In genomic region chr14:49982082-49982481, GRCh38 we compare ENCODE assay signal across 13 cellular contexts.
DNase-seq lines count a peak whose midpoint lies in the region; ATAC-seq and TF ChIP-seq lines count a peak whose summit lies in the region.
"Had no signal": no experiment of that assay in that cellular context is flagged by ENCODE, and none has a peak within 500 bp of the region (broad histone marks: within the 10 kb centered on the region; RNA-seq: fewer than 3 reads in every experiment).

No MANE protein-coding gene starts in this region.

- no peaks in the 10 kb centered on the region for H3K27me3 Mint-ChIP-seq in MCF 10A (ENCODE audit: insufficient read depth, unreplicated experiment)
- no peaks in the 10 kb centered on the region for H3K27me3 Mint-ChIP-seq in central memory CD8-positive, alpha-beta T cell

- no peak overlapping the region for H3K4me3 Mint-ChIP-seq in MCF 10A (ENCODE audit: unreplicated experiment)
- H3K4me3 Mint-ChIP-seq in central memory CD8-positive, alpha-beta T cell = no peak overlapping the region

- no peak for TF ChIP-seq POLR2A in breast epithelium (IDR thresholded peaks at IDR 0.05)

- CTCF ChIA-PET in MCF 10A (lab: Yijun Ruan, JAX) = no interaction called here

- H3K4me3 ChIP-seq in breast epithelium (peak overlapping the region in 2 of 3 donors; percentile 12 to 29), upper lobe of right lung (peak overlapping the region; percentile 22)
- H3K4me3 ChIP-seq: transverse colon had no signal

- BruUV-seq in MCF 10A (replicated peaks; lab: Mats Ljungman, UMichigan) = no TSS peak

- no peaks in the 10 kb centered on the region for H3K27me3 ChIP-seq in breast epithelium
- no peaks in the 10 kb centered on the region for H3K27me3 ChIP-seq in upper lobe of right lung
- H3K27me3 ChIP-seq: transverse colon had no signal

- TF ChIP-seq CTCF in breast epithelium (IDR thresholded peaks at IDR 0.05) = no peak
- no peak for TF ChIP-seq CTCF in MCF 10A (IDR thresholded peaks at IDR 0.05; ENCODE audit: unreplicated experiment)
- TF ChIP-seq CTCF in upper lobe of right lung (IDR thresholded peaks at IDR 0.05) = no peak

- no peak overlapping the region for H3K27ac Mint-ChIP-seq in MCF 10A (ENCODE audit: low read depth, unreplicated experiment)
- H3K27ac Mint-ChIP-seq in central memory CD8-positive, alpha-beta T cell (ENCODE audit: low read depth) = peak overlapping the region; percentile 47

- intact Hi-C loops in breast epithelium (cut with DNase I; ENCODE audit: low total_unique reads) (no loop called here), MCF 10A (cut with micrococcal nuclease) (no loop called here), upper lobe of right lung (cut with DNase I) (no loop called here)

- peak overlapping the region in 1 of 2 donors; percentile 35 for H3K27ac ChIP-seq in breast epithelium
- peak overlapping the region; percentile 61 for H3K27ac ChIP-seq in upper lobe of right lung

- no peak for ATAC-seq in central memory CD8-positive, alpha-beta T cell (replicated peaks; ENCODE audit: extremely low read depth, poor library complexity, severe bottlenecking)
- ATAC-seq in upper lobe of right lung (no peak), HG03378 (IDR thresholded peaks at IDR 0.05; ENCODE audit: unreplicated experiment) (no peak)

- H3K36me3 ChIP-seq in breast epithelium (no peaks in the 10 kb centered on the region), upper lobe of right lung (no peaks in the 10 kb centered on the region)
- H3K36me3 ChIP-seq: transverse colon had no signal

- H3K4me1 ChIP-seq in breast epithelium (no peaks in the 10 kb centered on the region), upper lobe of right lung (peaks cover 18% of the 10 kb centered on the region)

- no peaks in the 10 kb centered on the region for H3K9me3 Mint-ChIP-seq in MCF 10A (ENCODE audit: unreplicated experiment)
- H3K9me3 Mint-ChIP-seq in central memory CD8-positive, alpha-beta T cell = no peaks in the 10 kb centered on the region

- no peaks in the 10 kb centered on the region for H3K36me3 Mint-ChIP-seq in MCF 10A (ENCODE audit: insufficient read depth, unreplicated experiment)
- H3K36me3 Mint-ChIP-seq in central memory CD8-positive, alpha-beta T cell (ENCODE audit: insufficient read depth) = peaks cover 6% of the 10 kb centered on the region

- DNase-seq in breast epithelium (ENCODE audit: low spot score in 2 of 2) (no peak), MCF 10A (ENCODE audit: unreplicated experiment) (no peak), myocyte (ENCODE audit: low read depth) (peak; percentile 7), upper lobe of right lung (no peak), NCI-H82 treated with DMSO at 0.1 percent for 48 hours (lab: John Stamatoyannopoulos, UW; ENCODE audit: unreplicated experiment) (no peak), NCI-H524 (lab: John Stamatoyannopoulos, UW) (no peak)
- DNase-seq in central memory CD8-positive, alpha-beta T cell (ENCODE audit: low spot score in 2 of 2) = no peak
- DNase-seq: activated gamma-delta T cell; AML-193; NCI-H187 treated with DMSO at 0.1 percent for 48 hours; stimulated activated CD4-positive, alpha-beta T cell treated with anti-CD3 and anti-CD28 coated beads, Interleukin-4, amount 100 ng/mL, for 4 hours; transverse colon had no signal

- H3K4me1 Mint-ChIP-seq in MCF 10A (ENCODE audit: insufficient read depth, unreplicated experiment) = no peaks in the 10 kb centered on the region
- H3K4me1 Mint-ChIP-seq in central memory CD8-positive, alpha-beta T cell = peaks cover 47% of the 10 kb centered on the region

- H3K9me3 ChIP-seq in breast epithelium = no peaks in the 10 kb centered on the region
- H3K9me3 ChIP-seq in upper lobe of right lung = no peaks in the 10 kb centered on the region
- H3K9me3 ChIP-seq: transverse colon had no signal

- POLR2A ChIA-PET in MCF 10A (lab: Yijun Ruan, JAX) = no interaction called here
